In genomic region chr17:77872199-77872598, GRCh38 we compare ENCODE assay signal across 16 cellular contexts.
DNase-seq lines count a peak whose midpoint lies in the region; ATAC-seq and TF ChIP-seq lines count a peak whose summit lies in the region.
"Had no signal": no experiment of that assay in that cellular context is flagged by ENCODE, and none has a peak within 500 bp of the region (broad histone marks: within the 10 kb centered on the region; RNA-seq: fewer than 3 reads in every experiment).

No MANE protein-coding gene starts in this region.

- no peaks in the 10 kb centered on the region for H3K27me3 ChIP-seq in CD4-positive, alpha-beta memory T cell (ENCODE audit: insufficient read depth, low read length)

- intact Hi-C loops in CD4-positive, alpha-beta memory T cell (cut with micrococcal nuclease) = loop anchor here (1.0 kb wide), 1 partner anchor 10 kb away; no protein-coding TSS in a partner anchor
- intact Hi-C loops in activated CD8-positive, alpha-beta T cell treated with anti-CD3 and anti-CD28 coated beads for 36 hours (cut with micrococcal nuclease) = no loop called here

- POLR2A ChIA-PET in activated CD4-positive, alpha-beta T cell treated with anti-CD3 and anti-CD28 coated beads, Interleukin-2, amount 10 ng/mL, durations not matched to agents 7 days and 5 days (lab: Charles Lee) = no interaction called here
- POLR2A ChIA-PET in CD4-positive, alpha-beta memory T cell (lab: Charles Lee; ENCODE audit: partially characterized antibody) = interaction anchor here (0.9 to 1.9 kb wide), 4 partner anchors 9 to 88 kb away, joined by 3 to 12 read pairs (median 6); partner anchors contain the start of gene TNRC6C
- POLR2A ChIA-PET in activated CD8-positive, alpha-beta T cell treated with anti-CD3 and anti-CD28 coated beads for 36 hours (lab: Charles Lee) = interaction anchor here (0.9 to 1.3 kb wide), 2 partner anchors 9 to 26 kb away, joined by 3 to 6 read pairs; no protein-coding TSS in a partner anchor
- POLR2A ChIA-PET in naive thymus-derived CD8-positive, alpha-beta T cell (lab: Charles Lee) = interaction anchor here (1.1 to 1.5 kb wide), 2 partner anchors 12 to 86 kb away, joined by 3 to 5 read pairs; partner anchors contain the start of gene TNRC6C

- H3K4me1 ChIP-seq in CD4-positive, alpha-beta memory T cell (ENCODE audit: insufficient read depth, low read length) = peaks cover 68% of the 10 kb centered on the region

- no peak overlapping the region for H3K27ac ChIP-seq in CD4-positive, alpha-beta memory T cell (ENCODE audit: low read depth, low read length)
- H3K27ac ChIP-seq: HL-60 had no signal

- CTCF ChIA-PET in activated CD4-positive, alpha-beta T cell treated with anti-CD3 and anti-CD28 coated beads, Interleukin-2, amount 10 ng/mL, durations not matched to agents 7 days and 5 days (lab: Charles Lee) = no interaction called here
- CTCF ChIA-PET in CD4-positive, alpha-beta memory T cell (lab: Charles Lee; ENCODE audit: partially characterized antibody) = no interaction called here
- CTCF ChIA-PET in activated CD8-positive, alpha-beta T cell treated with anti-CD3 and anti-CD28 coated beads for 36 hours (lab: Charles Lee) = no interaction called here

- H3K36me3 Mint-ChIP-seq in activated CD4-positive, alpha-beta T cell treated with anti-CD3 and anti-CD28 coated beads, Interleukin-2, amount 10 ng/mL, durations not matched to agents 7 days and 5 days (ENCODE audit: low read depth) = peaks cover 16% of the 10 kb centered on the region
- no peaks in the 10 kb centered on the region for H3K36me3 Mint-ChIP-seq in CD4-positive, alpha-beta memory T cell
- H3K36me3 Mint-ChIP-seq in activated CD8-positive, alpha-beta T cell treated with anti-CD3 and anti-CD28 coated beads for 36 hours (ENCODE audit: low read depth) = peaks cover 11% of the 10 kb centered on the region
- no peaks in the 10 kb centered on the region for H3K36me3 Mint-ChIP-seq in naive thymus-derived CD8-positive, alpha-beta T cell

- no peak for ATAC-seq in activated CD8-positive, alpha-beta T cell treated with anti-CD3 and anti-CD28 coated beads for 36 hours
- peak; percentile 77 to 84 for ATAC-seq in naive thymus-derived CD8-positive, alpha-beta T cell

- no peak overlapping the region for H3K4me3 Mint-ChIP-seq in activated CD4-positive, alpha-beta T cell treated with anti-CD3 and anti-CD28 coated beads, Interleukin-2, amount 10 ng/mL, durations not matched to agents 7 days and 5 days
- H3K4me3 Mint-ChIP-seq in CD4-positive, alpha-beta memory T cell = peak overlapping the region in 7 of 8 donors; percentile 23 to 80 (median 68)
- H3K4me3 Mint-ChIP-seq in activated CD8-positive, alpha-beta T cell treated with anti-CD3 and anti-CD28 coated beads for 36 hours = no peak overlapping the region
- H3K4me3 Mint-ChIP-seq in naive thymus-derived CD8-positive, alpha-beta T cell = peak overlapping the region in 9 of 10 donors; percentile 47 to 82 (median 64)

- peaks cover 51% of the 10 kb centered on the region for H3K4me1 Mint-ChIP-seq in activated CD4-positive, alpha-beta T cell treated with anti-CD3 and anti-CD28 coated beads, Interleukin-2, amount 10 ng/mL, durations not matched to agents 7 days and 5 days
- H3K4me1 Mint-ChIP-seq in CD4-positive, alpha-beta memory T cell = peaks cover 44 to 88% (median 60%) of the 10 kb centered on the region in 4 donors
- H3K4me1 Mint-ChIP-seq in activated CD8-positive, alpha-beta T cell treated with anti-CD3 and anti-CD28 coated beads for 36 hours (ENCODE audit: low read depth) = peaks cover 47% of the 10 kb centered on the region
- peaks cover 37 to 93% (median 75%) of the 10 kb centered on the region in 4 donors for H3K4me1 Mint-ChIP-seq in naive thymus-derived CD8-positive, alpha-beta T cell

- no peak overlapping the region for H3K4me3 ChIP-seq in CD4-positive, alpha-beta memory T cell (ENCODE audit: low read length in 2 of 2)

- H3K36me3 ChIP-seq in CD4-positive, alpha-beta memory T cell (ENCODE audit: insufficient read depth, low read length) = no peaks in the 10 kb centered on the region

- no peak for TF ChIP-seq CTCF in activated CD8-positive, alpha-beta T cell treated with anti-CD3 and anti-CD28 coated beads for 36 hours (IDR thresholded peaks at IDR 0.05)

- H3K9me3 Mint-ChIP-seq in activated CD4-positive, alpha-beta T cell treated with anti-CD3 and anti-CD28 coated beads, Interleukin-2, amount 10 ng/mL, durations not matched to agents 7 days and 5 days = peaks cover 14% of the 10 kb centered on the region
- peaks cover 0 to 8% (median 2%) of the 10 kb centered on the region in 8 donors for H3K9me3 Mint-ChIP-seq in CD4-positive, alpha-beta memory T cell
- peaks cover 15% of the 10 kb centered on the region for H3K9me3 Mint-ChIP-seq in activated CD8-positive, alpha-beta T cell treated with anti-CD3 and anti-CD28 coated beads for 36 hours
- H3K9me3 Mint-ChIP-seq in naive thymus-derived CD8-positive, alpha-beta T cell = peaks cover 0 to 5% (median 0%) of the 10 kb centered on the region in 9 donors

- peak overlapping the region; percentile 69 for H3K27ac Mint-ChIP-seq in activated CD4-positive, alpha-beta T cell treated with anti-CD3 and anti-CD28 coated beads, Interleukin-2, amount 10 ng/mL, durations not matched to agents 7 days and 5 days
- peak overlapping the region; percentile 54 to 90 (median 80) for H3K27ac Mint-ChIP-seq in CD4-positive, alpha-beta memory T cell
- no peak overlapping the region for H3K27ac Mint-ChIP-seq in activated CD8-positive, alpha-beta T cell treated with anti-CD3 and anti-CD28 coated beads for 36 hours
- peak overlapping the region; percentile 76 to 94 (median 88) for H3K27ac Mint-ChIP-seq in naive thymus-derived CD8-positive, alpha-beta T cell

- DNase-seq in activated CD4-positive, alpha-beta T cell treated with anti-CD3 and anti-CD28 coated beads, Interleukin-2, amount 10 ng/mL, durations not matched to agents 7 days and 5 days = peak; percentile 37
- no peak for DNase-seq in activated CD4-positive, alpha-beta T cell treated with anti-CD3 and anti-CD28 coated beads for 1 hour
- DNase-seq in CD4-positive, alpha-beta memory T cell = peak; percentile 36 to 72 (median 45)
- peak; percentile 44 for DNase-seq in activated CD8-positive, alpha-beta T cell treated with anti-CD3 and anti-CD28 coated beads for 36 hours
- DNase-seq in naive thymus-derived CD8-positive, alpha-beta T cell = peak in 8 of 10 donors; percentile 44 to 67 (median 55)
- DNase-seq in NCI-H2081 treated with DMSO at 0.1 percent for 48 hours (lab: John Stamatoyannopoulos, UW) = no peak
- DNase-seq in middle frontal gyrus (ENCODE audit: extremely low spot score, low spot score) = no peak
- no peak for DNase-seq in DMS53 (lab: John Stamatoyannopoulos, UW)
- DNase-seq: activated T-cell treated with anti-CD3 and anti-CD28 coated beads, Interleukin-2, amount 50 U/mL, for 48 hours; anterior cingulate cortex; foreskin melanocyte; MM.1S; NCI-H1436; NCI-H526 treated with DMSO at 0.1 percent for 48 hours; stimulated activated CD4-positive, alpha-beta T cell treated with anti-CD3 and anti-CD28 coated beads, Interleukin-4, amount 100 ng/mL, for 4 hours had no signal

- H3K27me3 Mint-ChIP-seq in activated CD4-positive, alpha-beta T cell treated with anti-CD3 and anti-CD28 coated beads, Interleukin-2, amount 10 ng/mL, durations not matched to agents 7 days and 5 days = no peaks in the 10 kb centered on the region
- no peaks in the 10 kb centered on the region for H3K27me3 Mint-ChIP-seq in CD4-positive, alpha-beta memory T cell
- no peaks in the 10 kb centered on the region for H3K27me3 Mint-ChIP-seq in activated CD8-positive, alpha-beta T cell treated with anti-CD3 and anti-CD28 coated beads for 36 hours
- no peaks in the 10 kb centered on the region for H3K27me3 Mint-ChIP-seq in naive thymus-derived CD8-positive, alpha-beta T cell

- H3K9me3 ChIP-seq in CD4-positive, alpha-beta memory T cell (ENCODE audit: control insufficient read depth in 1 of 2, low read length in 2 of 2) = no peaks in the 10 kb centered on the region

Comparison
In these comparisons a context has a peak if more than half of its experiments do, and no peak if none do; other contexts are left out.
1. DNase-seq: peak in activated CD4-positive, alpha-beta T cell treated with anti-CD3 and anti-CD28 coated beads, Interleukin-2, amount 10 ng/mL, durations not matched to agents 7 days and 5 days (single experiment), CD4-positive, alpha-beta memory T cell (5 of 5), activated CD8-positive, alpha-beta T cell treated with anti-CD3 and anti-CD28 coated beads for 36 hours (single experiment) and naive thymus-derived CD8-positive, alpha-beta T cell (8 of 10); none in activated CD4-positive, alpha-beta T cell treated with anti-CD3 and anti-CD28 coated beads for 1 hour (single experiment), NCI-H2081 treated with DMSO at 0.1 percent for 48 hours (single experiment), middle frontal gyrus (single experiment) and DMS53 (single experiment).
2. H3K4me3 Mint-ChIP-seq: peak in CD4-positive, alpha-beta memory T cell (7 of 8) and naive thymus-derived CD8-positive, alpha-beta T cell (9 of 10); none in activated CD4-positive, alpha-beta T cell treated with anti-CD3 and anti-CD28 coated beads, Interleukin-2, amount 10 ng/mL, durations not matched to agents 7 days and 5 days (single experiment) and activated CD8-positive, alpha-beta T cell treated with anti-CD3 and anti-CD28 coated beads for 36 hours (single experiment).